ENCODE assay signal across 11 cellular contexts in the genomic region with DNA sequence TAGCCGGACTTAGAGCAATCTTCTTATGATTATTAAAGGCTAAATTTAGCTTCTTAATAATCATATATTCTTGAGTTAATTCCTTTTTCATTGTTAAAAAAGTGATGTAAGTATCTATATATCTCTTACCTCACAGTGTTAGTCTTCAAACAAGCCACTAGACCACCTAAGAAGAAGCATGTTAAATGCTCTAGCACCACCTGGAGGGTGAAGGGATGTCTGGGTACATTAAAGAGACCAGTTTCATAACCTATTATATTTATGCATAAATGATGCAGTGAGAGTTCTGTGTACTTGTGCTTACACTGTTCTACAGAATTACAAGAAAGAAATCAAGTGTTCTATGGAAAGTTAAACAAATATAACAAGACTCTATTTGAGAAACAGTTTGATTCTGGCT. TPM values are rescaled to one million over a fixed set of nuclear protein-coding genes. Genes with fewer than 3 reads are reported as not detected.
DNase-seq lines count a peak whose midpoint lies in the region; ATAC-seq and TF ChIP-seq lines count a peak whose summit lies in the region.
"Had no signal": no experiment of that assay in that cellular context is flagged by ENCODE, and none has a peak within 500 bp of the region (broad histone marks: within the 10 kb centered on the region; RNA-seq: fewer than 3 reads in every experiment).

No MANE protein-coding gene starts in this region.

- H3K4me3 ChIP-seq in mammary epithelial cell (replicated peaks in 1 of 3; ENCODE audit: insufficient read depth in 1 of 3, low read depth in 2 of 3, low read length in 3 of 3): no peak overlapping the region
- H3K4me3 ChIP-seq in retinal pigment epithelial cell (ENCODE audit: low read length): no peak overlapping the region
- H3K4me3 ChIP-seq in mucosa of descending colon: no peak overlapping the region
- H3K4me3 ChIP-seq: BLaER1 treated with 17β-estradiol and CSF1 and Interleukin-3, amounts not matched to agents 10 nM and 100 nM; transverse colon had no signal

- no peak overlapping the region for H3K9ac ChIP-seq in mammary epithelial cell (ENCODE audit: insufficient read depth, low read length)
- H3K9ac ChIP-seq: BLaER1 treated with 17β-estradiol and CSF1 and Interleukin-3, amounts not matched to agents 10 nM and 100 nM had no signal

- H3K79me2 ChIP-seq in mammary epithelial cell (ENCODE audit: insufficient read depth, low read length): no peaks in the 10 kb centered on the region

- no peaks in the 10 kb centered on the region for H3K9me3 ChIP-seq in mammary epithelial cell (replicated peaks; ENCODE audit: insufficient read depth, low read length)
- H3K9me3 ChIP-seq in mucosa of descending colon: no peaks in the 10 kb centered on the region
- H3K9me3 ChIP-seq: transverse colon had no signal

- H3K36me3 ChIP-seq in mammary epithelial cell (ENCODE audit: insufficient read depth, low read length) (no peaks in the 10 kb centered on the region), mucosa of descending colon (ENCODE audit: low read depth) (no peaks in the 10 kb centered on the region)
- H3K36me3 ChIP-seq: BLaER1 treated with 17β-estradiol and CSF1 and Interleukin-3, amounts not matched to agents 10 nM and 100 nM; transverse colon had no signal

- CTCF ChIA-PET in MCF 10A (lab: Yijun Ruan, JAX) (interaction anchor here (0.6 to 1.0 kb wide), 6 partner anchors 12 to 713 kb away, joined by 3 to 4 read pairs (median 3); no protein-coding TSS in a partner anchor), mammary epithelial cell (lab: Charles Lee; ENCODE audit: low non-redundant PET) (no interaction called here)

- DNase-seq in MCF 10A (ENCODE audit: unreplicated experiment): peak; percentile 33
- DNase-seq in mammary epithelial cell: no peak
- peak; percentile 33 for DNase-seq in MV-4-11 (lab: John Stamatoyannopoulos, UW)
- peak; percentile 53 for DNase-seq in astrocyte of the hippocampus (ENCODE audit: low read depth, low spot score)
- DNase-seq in retinal pigment epithelial cell (ENCODE audit: low read depth): no peak
- no peak for DNase-seq in RPMI8226
- DNase-seq in mucosa of descending colon: no peak
- DNase-seq in naive thymus-derived CD8-positive, alpha-beta T cell: no peak
- DNase-seq: transverse colon had no signal

- no peaks in the 10 kb centered on the region for H3K4me1 ChIP-seq in mammary epithelial cell (ENCODE audit: insufficient read depth, low read length)
- H3K4me1 ChIP-seq in mucosa of descending colon (ENCODE audit: low read depth): no peaks in the 10 kb centered on the region
- H3K4me1 ChIP-seq: BLaER1 treated with 17β-estradiol and CSF1 and Interleukin-3, amounts not matched to agents 10 nM and 100 nM; transverse colon had no signal

- in situ Hi-C loops in mammary epithelial cell (cut with MboI; ENCODE audit: low sequenced_read_pairs in 2 of 2): no loop called here

- no peaks in the 10 kb centered on the region for H3K27me3 Mint-ChIP-seq in MCF 10A (ENCODE audit: insufficient read depth, unreplicated experiment)
- H3K27me3 Mint-ChIP-seq in naive thymus-derived CD8-positive, alpha-beta T cell: peaks cover 0 to 9% (median 7%) of the 10 kb centered on the region in 5 donors

- H3K4me3 Mint-ChIP-seq in MCF 10A (ENCODE audit: unreplicated experiment): no peak overlapping the region
- no peak overlapping the region for H3K4me3 Mint-ChIP-seq in naive thymus-derived CD8-positive, alpha-beta T cell

- dilution Hi-C loops in mammary epithelial cell (cut with HindIII; ENCODE audit: low sequenced_read_pairs): no loop called here

- no peak for ATAC-seq in mucosa of descending colon
- ATAC-seq in naive thymus-derived CD8-positive, alpha-beta T cell: no peak

- TF ChIP-seq CTCF in MCF 10A (IDR thresholded peaks at IDR 0.05; ENCODE audit: unreplicated experiment): peak; percentile 8
- peak in 1 of 2 donors; percentile 23 for TF ChIP-seq CTCF in mammary epithelial cell (conservative IDR thresholded peaks at IDR 0.05 in 1 of 2, IDR thresholded peaks at IDR 0.05 in 1 of 2; ENCODE audit: extremely low read depth in 1 of 2, insufficient read depth in 1 of 2, low read depth in 1 of 2, low read length in 2 of 2)
- peak; percentile 56 for TF ChIP-seq CTCF in retinal pigment epithelial cell (conservative IDR thresholded peaks at IDR 0.05; ENCODE audit: low read depth, low read length)
- no peak for TF ChIP-seq CTCF in mucosa of descending colon (IDR thresholded peaks at IDR 0.05)

- no peak overlapping the region for H3K27ac ChIP-seq in mammary epithelial cell (ENCODE audit: insufficient read depth, low read depth, low read length)
- H3K27ac ChIP-seq: BLaER1 treated with 17β-estradiol and CSF1 and Interleukin-3, amounts not matched to agents 10 nM and 100 nM; transverse colon had no signal

- H3K4me2 ChIP-seq in mammary epithelial cell (ENCODE audit: insufficient read depth, low read depth, low read length): no peak overlapping the region
- H3K4me2 ChIP-seq: BLaER1 treated with 17β-estradiol and CSF1 and Interleukin-3, amounts not matched to agents 10 nM and 100 nM had no signal

- H3K36me3 Mint-ChIP-seq in MCF 10A (ENCODE audit: insufficient read depth, unreplicated experiment): peaks cover 6% of the 10 kb centered on the region
- H3K36me3 Mint-ChIP-seq in naive thymus-derived CD8-positive, alpha-beta T cell: no peaks in the 10 kb centered on the region

- peaks cover 2% of the 10 kb centered on the region for H3K27me3 ChIP-seq in mammary epithelial cell (ENCODE audit: insufficient read depth, low read length)
- H3K27me3 ChIP-seq: BLaER1 treated with 17β-estradiol and CSF1 and Interleukin-3, amounts not matched to agents 10 nM and 100 nM; transverse colon had no signal

- WGBS in mammary epithelial cell (ENCODE audit: low coverage, missing lambda C conversion rate): 80% methylated on average over 1 of the region's 1 CpG

- BruUV-seq in MCF 10A (replicated peaks; lab: Mats Ljungman, UMichigan) (no TSS peak), mammary epithelial cell (replicated peaks; lab: Mats Ljungman, UMichigan) (no TSS peak)

- H3K4me1 Mint-ChIP-seq in MCF 10A (ENCODE audit: insufficient read depth, unreplicated experiment): no peaks in the 10 kb centered on the region
- H3K4me1 Mint-ChIP-seq in naive thymus-derived CD8-positive, alpha-beta T cell: no peaks in the 10 kb centered on the region

- POLR2A ChIA-PET in MCF 10A (lab: Yijun Ruan, JAX): no interaction called here
- POLR2A ChIA-PET in naive thymus-derived CD8-positive, alpha-beta T cell (lab: Charles Lee): no interaction called here

- H4K20me1 ChIP-seq in mammary epithelial cell (ENCODE audit: insufficient read depth, low read length): no peaks in the 10 kb centered on the region
- H4K20me1 ChIP-seq: BLaER1 treated with 17β-estradiol and CSF1 and Interleukin-3, amounts not matched to agents 10 nM and 100 nM had no signal

- no peak overlapping the region for H3K27ac Mint-ChIP-seq in MCF 10A (ENCODE audit: low read depth, unreplicated experiment)
- no peak overlapping the region for H3K27ac Mint-ChIP-seq in naive thymus-derived CD8-positive, alpha-beta T cell

- H2AFZ ChIP-seq in mammary epithelial cell (ENCODE audit: low read depth, low read length): no peak overlapping the region

- intact Hi-C loops in MCF 10A (cut with micrococcal nuclease) (no loop called here), mammary epithelial cell (cut with micrococcal nuclease) (no loop called here), mucosa of descending colon (cut with DNase I, micrococcal nuclease) (no loop called here)

- H3K9me3 Mint-ChIP-seq in MCF 10A (ENCODE audit: unreplicated experiment): no peaks in the 10 kb centered on the region
- H3K9me3 Mint-ChIP-seq in naive thymus-derived CD8-positive, alpha-beta T cell: peaks cover 0 to 10% (median 2%) of the 10 kb centered on the region in 9 donors

RNA-seq across cellular contexts. Expression of a gene that starts 55.9 kb away (rescaled TPM):
- total RNA-seq in MCF 10A (2022) (not detected in 2 replicates), mammary epithelial cell (not detected), mucosa of descending colon (not detected)
- not detected for polyA plus RNA-seq in mammary epithelial cell
- polyA minus RNA-seq in mammary epithelial cell: not detected
- total RNA-seq in naive thymus-derived CD8-positive, alpha-beta T cell: not detected
- polyA plus RNA-seq in naive thymus-derived CD8-positive, alpha-beta T cell: not detected
- total RNA-seq: dermis microvascular lymphatic vessel endothelial cell, transverse colon had no signal

Comparison
In these comparisons a context has a peak if more than half of its experiments do, and no peak if none do; other contexts are left out.
1. DNase-seq: peak in MCF 10A (single experiment), MV-4-11 (single experiment) and astrocyte of the hippocampus (single experiment); none in mammary epithelial cell (single experiment), retinal pigment epithelial cell (single experiment), RPMI8226 (single experiment), mucosa of descending colon (0 of 3) and naive thymus-derived CD8-positive, alpha-beta T cell (0 of 10).